ENCODE assay signal across 22 cellular contexts in genomic region chr1:11126544-11126943, GRCh38.
"Had no signal": no experiment of that assay in that cellular context is flagged by ENCODE, and none has a peak within 500 bp of the region (broad histone marks: within the 10 kb centered on the region; RNA-seq: fewer than 3 reads in every experiment).

No MANE protein-coding gene starts in this region.

- H3K27ac ChIP-seq: coronary artery, epithelial cell of prostate, lower lobe of right lung, right lobe of liver, testis, upper lobe of left lung had no signal

- H3K4me3 Mint-ChIP-seq: activated naive CD4-positive, alpha-beta T cell treated with anti-CD3 and anti-CD28 coated beads, Interleukin-2, amount 50 U/mL, for 24 hours; endodermal cell; immature natural killer cell; neural crest cell; stimulated activated naive B cell treated with anti-CD40 and anti-IgM and Interleukin-4, amounts not matched to agents 10 μg/mL and 1 μg/mL and 100 μg/mL, for 72 hours had no signal

- H3K4me1 Mint-ChIP-seq: activated naive CD4-positive, alpha-beta T cell treated with anti-CD3 and anti-CD28 coated beads, Interleukin-2, amount 50 U/mL, for 24 hours; endodermal cell; immature natural killer cell; neural crest cell; stimulated activated naive B cell treated with anti-CD40 and anti-IgM and Interleukin-4, amounts not matched to agents 10 μg/mL and 1 μg/mL and 100 μg/mL, for 72 hours had no signal

- H3K27me3 ChIP-seq: right lobe of liver, testis, upper lobe of left lung had no signal

- DNase-seq: activated CD4-positive, alpha-beta T cell treated with anti-CD3 and anti-CD28 coated beads, Interleukin-2, amount 50 U/mL, for 4 hours; activated effector memory CD4-positive, alpha-beta T cell treated with anti-CD3 and anti-CD28 coated beads, Interleukin-2, amount 50 U/mL, for 16 hours; cerebellar nuclear complex; endodermal cell; foreskin melanocyte; immature natural killer cell; lower lobe of right lung; mesendoderm; mucosa of descending colon; occipital lobe; right lobe of liver; small intestine; stimulated activated CD4-positive, alpha-beta T cell treated with anti-CD3 and anti-CD28 coated beads, Interleukin-15, amount 100 ng/mL, for 24 hours; stimulated activated naive B cell treated with anti-CD40 and anti-IgM and Interleukin-4, amounts not matched to agents 10 μg/mL and 1 μg/mL and 100 μg/mL, for 72 hours; T-helper 9 cell; testis; upper lobe of left lung had no signal

- H3K9me3 ChIP-seq: lower lobe of right lung, mucosa of descending colon, right lobe of liver, testis, upper lobe of left lung had no signal

- H3K4me3 ChIP-seq: coronary artery, lower lobe of right lung, mucosa of descending colon, right lobe of liver, testis, upper lobe of left lung had no signal

- H3K9me3 Mint-ChIP-seq: activated naive CD4-positive, alpha-beta T cell treated with anti-CD3 and anti-CD28 coated beads, Interleukin-2, amount 50 U/mL, for 24 hours; endodermal cell; immature natural killer cell; neural crest cell; stimulated activated naive B cell treated with anti-CD40 and anti-IgM and Interleukin-4, amounts not matched to agents 10 μg/mL and 1 μg/mL and 100 μg/mL, for 72 hours had no signal

- H3K4me1 ChIP-seq: lower lobe of right lung, testis, upper lobe of left lung had no signal

- ATAC-seq: left lobe of liver; lower lobe of right lung; mucosa of descending colon; right lobe of liver; stimulated activated naive B cell treated with anti-CD40 and anti-IgM and Interleukin-4, amounts not matched to agents 10 μg/mL and 1 μg/mL and 100 μg/mL, for 72 hours had no signal

- H3K27ac Mint-ChIP-seq: activated naive CD4-positive, alpha-beta T cell treated with anti-CD3 and anti-CD28 coated beads, Interleukin-2, amount 50 U/mL, for 24 hours; endodermal cell; stimulated activated naive B cell treated with anti-CD40 and anti-IgM and Interleukin-4, amounts not matched to agents 10 μg/mL and 1 μg/mL and 100 μg/mL, for 72 hours had no signal
